34 cellular contexts compared by ENCODE assay signal in the genomic region with DNA sequence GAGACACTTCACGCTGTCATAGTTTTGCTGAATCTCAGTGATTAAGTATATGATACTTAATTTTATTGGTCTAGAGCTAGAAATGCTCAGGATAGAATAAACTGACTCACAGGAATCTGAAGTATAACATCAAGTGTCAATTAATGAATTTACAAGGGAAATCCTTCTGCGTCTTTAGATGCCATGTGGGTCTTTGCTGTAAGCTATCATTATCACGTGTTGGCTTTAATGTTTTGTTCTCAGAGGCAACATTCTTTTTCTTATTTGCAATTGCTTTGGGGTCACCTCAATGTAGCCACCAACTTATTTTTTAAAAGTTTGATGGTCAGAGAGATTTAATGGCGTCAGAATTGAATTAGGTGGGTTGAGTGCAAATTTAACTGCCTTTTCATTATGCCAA.
"Had no signal": no experiment of that assay in that cellular context is flagged by ENCODE, and none has a peak within 500 bp of the region (broad histone marks: within the 10 kb centered on the region; RNA-seq: fewer than 3 reads in every experiment).

No MANE protein-coding gene starts in this region.

- DNase-seq: Karpas-422, Kasumi-1, MG63, MM.1S, MV-4-11, NCI-H1048, NCI-H1092, NCI-H1092 treated with DMSO at 0.1 percent for 48 hours, NCI-H1105, NCI-H1105 treated with DMSO at 0.1 percent for 48 hours, NCI-H1417, NCI-H1417 treated with DMSO at 0.1 percent for 48 hours, NCI-H1436, NCI-H1436 treated with DMSO at 0.1 percent for 48 hours, NCI-H146, NCI-H1694, NCI-H1694 treated with DMSO at 0.1 percent for 48 hours, NCI-H187, NCI-H187 treated with DMSO at 0.1 percent for 48 hours, NCI-H1930, NCI-H2029, NCI-H2029 treated with DMSO at 0.1 percent for 48 hours, NCI-H2081, NCI-H2081 treated with DMSO at 0.1 percent for 48 hours, NCI-H2107, NCI-H2171, NCI-H2171 treated with DMSO at 0.1 percent for 48 hours, NCI-H2227 treated with DMSO at 0.1 percent for 48 hours, NCI-H226, NCI-H345, NCI-H446, NCI-H446 treated with DMSO at 0.1 percent for 48 hours, NCI-H510A, NCI-H510A treated with DMSO at 0.1 percent for 48 hours had no signal

- H3K4me3 ChIP-seq: MG63 had no signal

- H3K36me3 ChIP-seq: MG63 had no signal

- H3K27me3 ChIP-seq: MG63 had no signal

- H3K9me3 ChIP-seq: MG63 had no signal
